Comparison of ENCODE assay signal across 31 cellular contexts in genomic region chr6:68738039-68738438, GRCh38.
"Had no signal": no experiment of that assay in that cellular context is flagged by ENCODE, and none has a peak within 500 bp of the region (broad histone marks: within the 10 kb centered on the region; RNA-seq: fewer than 3 reads in every experiment).

No MANE protein-coding gene starts in this region.

- H3K27ac Mint-ChIP-seq: activated CD4-positive, alpha-beta memory T cell treated with anti-CD3 and anti-CD28 coated beads for 36 hours; activated naive CD4-positive, alpha-beta T cell treated with anti-CD3 and anti-CD28 coated beads for 36 hours; activated naive CD8-positive, alpha-beta T cell treated with anti-CD3 and anti-CD28 coated beads, Interleukin-2, amount 10 ng/mL, durations not matched to agents 7 days and 5 days; activated T-helper 1 cell treated with anti-CD3 and anti-CD28 coated beads, Interleukin-12 subunit alpha, Interleukin-12 subunit beta, Interleukin-2, Interleukin-4 antibody, amounts not matched to agents 30 ng/mL and 10 ng/mL and 1 ng/mL, durations not matched to agents 14 hours and 24 hours and 36 hours; brain; nephron progenitor cell; stimulated activated memory B cell treated with anti-CD40 and anti-IgM and Interleukin-4, amounts not matched to agents 10 μg/mL and 1 μg/mL and 100 μg/mL, for 72 hours; stimulated activated naive CD8-positive, alpha-beta T cell treated with anti-CD3 and anti-CD28 coated beads, Interleukin-15, amount 100 ng/mL, for 72 hours; T-helper 17 cell had no signal

- DNase-seq: activated CD4-positive, alpha-beta memory T cell treated with anti-CD3 and anti-CD28 coated beads for 36 hours; activated CD4-positive, alpha-beta T cell treated with anti-CD3 and anti-CD28 coated beads for 48 hours; activated CD8-positive, alpha-beta memory T cell treated with anti-CD3 and anti-CD28 coated beads, Interleukin-2, amount 50 U/mL, for 4 hours; activated effector memory CD4-positive, alpha-beta T cell treated with anti-CD3 and anti-CD28 coated beads, Interleukin-2, amount 50 U/mL, for 16 hours; activated naive CD4-positive, alpha-beta T cell treated with anti-CD3 and anti-CD28 coated beads for 36 hours; activated naive CD8-positive, alpha-beta T cell treated with anti-CD3 and anti-CD28 coated beads, Interleukin-2, amount 10 ng/mL, durations not matched to agents 7 days and 5 days; activated T-cell treated with anti-CD3 and anti-CD28 coated beads, Interleukin-2, amount 50 U/mL, for 1 hour; head of caudate nucleus; hypothalamus; islet precursor cell; left ventricle myocardium superior; nephron progenitor cell; pancreas; stimulated activated CD4-positive, alpha-beta T cell treated with anti-CD3 and anti-CD28 coated beads, Interleukin-1b, Interleukin-23, amount 100 ng/mL, for 48 hours; stimulated activated CD4-positive, alpha-beta T cell treated with anti-CD3 and anti-CD28 coated beads, Interleukin-4, amount 100 ng/mL, for 4 hours; stimulated activated CD8-positive, alpha-beta memory T cell treated with anti-CD3 and anti-CD28 coated beads, Interleukin-4, amount 100 ng/mL, for 48 hours; stimulated activated naive CD8-positive, alpha-beta T cell treated with anti-CD3 and anti-CD28 coated beads, Interleukin-15, amount 100 ng/mL, for 72 hours; T-helper 17 cell; T1000; tibial artery; upper lobe of right lung had no signal

- H3K4me3 ChIP-seq: ascending aorta, gastroesophageal sphincter, pancreas, prostate gland, smooth muscle cell, tibial artery, upper lobe of right lung had no signal

- H3K36me3 ChIP-seq: ascending aorta, gastroesophageal sphincter, neutrophil, pancreas, prostate gland, tibial artery, upper lobe of right lung had no signal

- H3K27me3 Mint-ChIP-seq: activated CD4-positive, alpha-beta memory T cell treated with anti-CD3 and anti-CD28 coated beads for 36 hours; activated naive CD8-positive, alpha-beta T cell treated with anti-CD3 and anti-CD28 coated beads, Interleukin-2, amount 10 ng/mL, durations not matched to agents 7 days and 5 days; brain; stimulated activated memory B cell treated with anti-CD40 and anti-IgM and Interleukin-4, amounts not matched to agents 10 μg/mL and 1 μg/mL and 100 μg/mL, for 72 hours; stimulated activated naive CD8-positive, alpha-beta T cell treated with anti-CD3 and anti-CD28 coated beads, Interleukin-15, amount 100 ng/mL, for 72 hours; T-helper 17 cell had no signal

- H3K4me1 ChIP-seq: gastroesophageal sphincter, pancreas, prostate gland, tibial artery, upper lobe of right lung had no signal

- ATAC-seq: activated CD4-positive, CD25-positive, alpha-beta regulatory T cell treated with anti-CD3 and anti-CD28 coated beads, Interleukin-2, amount 50 U/mL, for 24 hours; gastroesophageal sphincter; left ventricle myocardium superior; pancreas; stimulated activated memory B cell treated with anti-CD40 and anti-IgM and Interleukin-4, amounts not matched to agents 10 μg/mL and 1 μg/mL and 100 μg/mL, for 72 hours; stimulated activated naive CD8-positive, alpha-beta T cell treated with anti-CD3 and anti-CD28 coated beads, Interleukin-15, amount 100 ng/mL, for 72 hours; T-helper 17 cell; upper lobe of right lung had no signal

- H3K4me1 Mint-ChIP-seq: nephron progenitor cell; stimulated activated memory B cell treated with anti-CD40 and anti-IgM and Interleukin-4, amounts not matched to agents 10 μg/mL and 1 μg/mL and 100 μg/mL, for 72 hours had no signal

- H3K9me3 ChIP-seq: ascending aorta, gastroesophageal sphincter, neutrophil, pancreas, prostate gland, tibial artery, upper lobe of right lung had no signal

- H3K27ac ChIP-seq: ascending aorta, gastroesophageal sphincter, neutrophil, pancreas, prostate gland, tibial artery, upper lobe of right lung, VCaP had no signal

- H3K36me3 Mint-ChIP-seq: activated CD4-positive, alpha-beta memory T cell treated with anti-CD3 and anti-CD28 coated beads for 36 hours; activated naive CD8-positive, alpha-beta T cell treated with anti-CD3 and anti-CD28 coated beads, Interleukin-2, amount 10 ng/mL, durations not matched to agents 7 days and 5 days; brain; stimulated activated memory B cell treated with anti-CD40 and anti-IgM and Interleukin-4, amounts not matched to agents 10 μg/mL and 1 μg/mL and 100 μg/mL, for 72 hours had no signal

- H3K4me2 ChIP-seq: smooth muscle cell had no signal

- H3K27me3 ChIP-seq: ascending aorta, gastroesophageal sphincter, neutrophil, pancreas, tibial artery, upper lobe of right lung had no signal

- H3K9me3 Mint-ChIP-seq: activated CD4-positive, alpha-beta memory T cell treated with anti-CD3 and anti-CD28 coated beads for 36 hours; activated naive CD4-positive, alpha-beta T cell treated with anti-CD3 and anti-CD28 coated beads for 36 hours; activated T-helper 1 cell treated with anti-CD3 and anti-CD28 coated beads, Interleukin-12 subunit alpha, Interleukin-12 subunit beta, Interleukin-2, Interleukin-4 antibody, amounts not matched to agents 30 ng/mL and 10 ng/mL and 1 ng/mL, durations not matched to agents 14 hours and 24 hours and 36 hours; brain; nephron progenitor cell; stimulated activated memory B cell treated with anti-CD40 and anti-IgM and Interleukin-4, amounts not matched to agents 10 μg/mL and 1 μg/mL and 100 μg/mL, for 72 hours; stimulated activated naive CD8-positive, alpha-beta T cell treated with anti-CD3 and anti-CD28 coated beads, Interleukin-15, amount 100 ng/mL, for 72 hours had no signal

- H3K4me3 Mint-ChIP-seq: activated CD4-positive, alpha-beta memory T cell treated with anti-CD3 and anti-CD28 coated beads for 36 hours; activated naive CD4-positive, alpha-beta T cell treated with anti-CD3 and anti-CD28 coated beads for 36 hours; activated naive CD8-positive, alpha-beta T cell treated with anti-CD3 and anti-CD28 coated beads, Interleukin-2, amount 10 ng/mL, durations not matched to agents 7 days and 5 days; activated T-helper 1 cell treated with anti-CD3 and anti-CD28 coated beads, Interleukin-12 subunit alpha, Interleukin-12 subunit beta, Interleukin-2, Interleukin-4 antibody, amounts not matched to agents 30 ng/mL and 10 ng/mL and 1 ng/mL, durations not matched to agents 14 hours and 24 hours and 36 hours; brain; nephron progenitor cell; stimulated activated memory B cell treated with anti-CD40 and anti-IgM and Interleukin-4, amounts not matched to agents 10 μg/mL and 1 μg/mL and 100 μg/mL, for 72 hours; stimulated activated naive CD8-positive, alpha-beta T cell treated with anti-CD3 and anti-CD28 coated beads, Interleukin-15, amount 100 ng/mL, for 72 hours; T-helper 17 cell had no signal
